In the genomic region with DNA sequence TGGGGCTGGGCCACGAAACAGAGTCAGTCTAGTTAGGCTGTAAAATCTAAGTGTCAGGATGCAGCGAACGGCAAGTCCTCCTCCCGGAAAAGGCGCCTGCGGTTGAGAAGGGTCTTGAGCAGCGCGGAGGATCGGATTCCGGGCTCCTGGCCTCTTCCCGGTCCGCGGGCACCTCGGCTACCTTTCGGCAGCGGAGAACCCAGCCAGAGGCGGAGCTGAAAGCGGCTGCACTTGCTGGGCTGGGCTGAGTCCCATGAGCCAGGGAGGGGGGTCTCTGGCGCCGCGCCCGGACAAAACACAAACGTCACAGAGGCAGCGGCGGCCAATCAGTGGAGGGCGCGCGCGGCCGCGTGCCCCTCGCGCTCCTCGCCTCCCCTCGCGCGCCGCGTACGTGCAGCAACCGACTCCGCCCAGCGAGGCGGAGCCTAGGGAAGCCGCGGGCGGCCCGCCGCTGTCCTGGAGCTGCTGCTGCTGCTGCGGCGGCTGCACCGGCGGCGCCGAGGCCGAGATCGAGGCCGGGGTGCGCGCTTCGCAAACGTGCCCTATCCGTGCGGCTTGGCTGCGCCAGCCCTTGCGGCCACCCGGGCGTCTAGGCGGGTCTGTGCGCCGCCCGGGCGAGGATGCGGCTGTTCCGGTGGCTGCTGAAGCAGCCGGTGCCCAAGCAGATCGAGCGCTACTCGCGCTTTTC, we compare ENCODE assay signal across 8 cellular contexts. TPM values are rescaled to one million over a fixed set of nuclear protein-coding genes. Genes with fewer than 3 reads are reported as not detected.
DNase-seq lines count a peak whose midpoint lies in the region; ATAC-seq and TF ChIP-seq lines count a peak whose summit lies in the region.

PDK3 (plus strand) TSS at position 451 of the 688 bp plus-strand sequence; CDS start at position 621, 170 bp downstream.

- peak within 1 kb of the TSS; percentile 93 to 94 (median 93) for H3K27ac Mint-ChIP-seq in CD4-positive, CD25-positive, alpha-beta regulatory T cell
- H3K27ac Mint-ChIP-seq in activated CD4-positive, alpha-beta memory T cell treated with anti-CD3 and anti-CD28 coated beads for 36 hours, result peak within 1 kb of the TSS; percentile 85

- H3K27me3 ChIP-seq in CD4-positive, CD25-positive, alpha-beta regulatory T cell (ENCODE audit: control insufficient read depth, insufficient read depth, low read length), result no peaks in the 10 kb centered on the region
- H3K27me3 ChIP-seq in dorsolateral prefrontal cortex (peaks cover 0 to 26% (median 0%) of the 10 kb centered on the region in 45 donors), lower lobe of right lung (ENCODE audit: low read depth) (no peaks in the 10 kb centered on the region)

- no peaks in the 10 kb centered on the region for H3K36me3 ChIP-seq in CD4-positive, CD25-positive, alpha-beta regulatory T cell (ENCODE audit: control insufficient read depth, insufficient read depth, low read length)
- no peaks in the 10 kb centered on the region for H3K36me3 ChIP-seq in lower lobe of right lung

- H3K27me3 Mint-ChIP-seq in CD4-positive, CD25-positive, alpha-beta regulatory T cell, result no peaks in the 10 kb centered on the region
- no peaks in the 10 kb centered on the region for H3K27me3 Mint-ChIP-seq in activated CD4-positive, alpha-beta memory T cell treated with anti-CD3 and anti-CD28 coated beads for 36 hours

- H3K9me3 ChIP-seq in CD4-positive, CD25-positive, alpha-beta regulatory T cell (ENCODE audit: control insufficient read depth in 2 of 2, low read length in 2 of 2), result no peaks in the 10 kb centered on the region
- H3K9me3 ChIP-seq in lower lobe of right lung, result no peaks in the 10 kb centered on the region

- H3K4me3 Mint-ChIP-seq in CD4-positive, CD25-positive, alpha-beta regulatory T cell, result peak within 1 kb of the TSS; percentile 86 to 90 (median 87)
- H3K4me3 Mint-ChIP-seq in activated CD4-positive, alpha-beta memory T cell treated with anti-CD3 and anti-CD28 coated beads for 36 hours, result peak within 1 kb of the TSS; percentile 75

- H3K4me1 ChIP-seq in CD4-positive, CD25-positive, alpha-beta regulatory T cell (ENCODE audit: control insufficient read depth, insufficient read depth, low read length, poor library complexity, severe bottlenecking), result peaks cover 23% of the 10 kb centered on the region
- H3K4me1 ChIP-seq in lower lobe of right lung, result peaks cover 6% of the 10 kb centered on the region

- no peaks in the 10 kb centered on the region for H3K9me3 Mint-ChIP-seq in CD4-positive, CD25-positive, alpha-beta regulatory T cell
- no peaks in the 10 kb centered on the region for H3K9me3 Mint-ChIP-seq in activated CD4-positive, alpha-beta memory T cell treated with anti-CD3 and anti-CD28 coated beads for 36 hours

- DNase-seq in CD4-positive, CD25-positive, alpha-beta regulatory T cell, result peak; percentile 83 to 91 (median 90)
- peak; percentile 95 for DNase-seq in NCI-H82 (lab: John Stamatoyannopoulos, UW)
- DNase-seq in activated CD4-positive, alpha-beta memory T cell treated with anti-CD3 and anti-CD28 coated beads for 36 hours, result peak; percentile 89
- DNase-seq in dorsolateral prefrontal cortex, result peak; percentile 77 to 90 (median 85)
- DNase-seq in lower lobe of right lung, result peak; percentile 92
- DNase-seq in stimulated activated CD4-positive, alpha-beta T cell treated with anti-CD3 and anti-CD28 coated beads, TNF-alpha, amount 100 ng/mL, for 1 hour (ENCODE audit: low read depth in 3 of 3, low spot score in 1 of 3), result peak; percentile 67 to 76 (median 72)

- ATAC-seq in CD4-positive, CD25-positive, alpha-beta regulatory T cell (ENCODE audit: low read depth in 2 of 2), result peak; percentile 95
- ATAC-seq in GM19452 (IDR thresholded peaks at IDR 0.05; ENCODE audit: unreplicated experiment) (peak; percentile 96), HG03575 (IDR thresholded peaks at IDR 0.05; ENCODE audit: extremely low read depth, insufficient number of reproducible peaks, low FRiP score, unreplicated experiment) (peak; percentile 59), lower lobe of right lung (peak; percentile 99 to 100)

- intact Hi-C loops in activated CD4-positive, alpha-beta memory T cell treated with anti-CD3 and anti-CD28 coated beads for 36 hours (cut with micrococcal nuclease), result loop anchor here (1.0 to 5.0 kb wide), 4 partner anchors 8 to 47 kb away; no protein-coding TSS in a partner anchor
- intact Hi-C loops in dorsolateral prefrontal cortex (cut with DNase I) (no loop called here), lower lobe of right lung (cut with DNase I) (no loop called here)

- CTCF ChIA-PET in activated CD4-positive, alpha-beta memory T cell treated with anti-CD3 and anti-CD28 coated beads for 36 hours (lab: Charles Lee), result interaction anchor here (0.6 to 2.5 kb wide), 5 partner anchors 23 to 354 kb away, joined by 3 to 19 read pairs (median 3); no protein-coding TSS in a partner anchor

- peak within 1 kb of the TSS; percentile 81 for H3K4me3 ChIP-seq in CD4-positive, CD25-positive, alpha-beta regulatory T cell (ENCODE audit: low read depth, low read length)
- H3K4me3 ChIP-seq in dorsolateral prefrontal cortex, result peak within 1 kb of the TSS; percentile 45 to 82 (median 72)
- peak within 1 kb of the TSS; percentile 68 for H3K4me3 ChIP-seq in lower lobe of right lung

- H3K27ac ChIP-seq in CD4-positive, CD25-positive, alpha-beta regulatory T cell (ENCODE audit: insufficient read depth, low read length, poor library complexity, severe bottlenecking), result peak within 1 kb of the TSS; percentile 86
- H3K27ac ChIP-seq in dorsolateral prefrontal cortex (peak within 1 kb of the TSS in 53 of 59 donors; percentile 23 to 90 (median 69)), lower lobe of right lung (peak within 1 kb of the TSS; percentile 82)

- peak in 10 of 56 donors; percentile 7 to 28 (median 14) for TF ChIP-seq CTCF in dorsolateral prefrontal cortex (IDR thresholded peaks at IDR 0.05 in 54 of 56, conservative IDR thresholded peaks at IDR 0.05 in 2 of 56; ENCODE audit: low read depth in 1 of 56, partially characterized antibody in 56 of 56)
- no peak for TF ChIP-seq CTCF in lower lobe of right lung (IDR thresholded peaks at IDR 0.05)

- H3K4me1 Mint-ChIP-seq in CD4-positive, CD25-positive, alpha-beta regulatory T cell, result peaks cover 0 to 40% (median 20%) of the 10 kb centered on the region in 4 donors
- H3K4me1 Mint-ChIP-seq in activated CD4-positive, alpha-beta memory T cell treated with anti-CD3 and anti-CD28 coated beads for 36 hours (ENCODE audit: low read depth), result peaks cover 35% of the 10 kb centered on the region

- POLR2A ChIA-PET in activated CD4-positive, alpha-beta memory T cell treated with anti-CD3 and anti-CD28 coated beads for 36 hours (lab: Charles Lee), result interaction anchor here (0.8 to 3.2 kb wide), 3 partner anchors 14 to 48 kb away, joined by 3 to 27 read pairs (median 3); no protein-coding TSS in a partner anchor

- no peaks in the 10 kb centered on the region for H3K36me3 Mint-ChIP-seq in CD4-positive, CD25-positive, alpha-beta regulatory T cell
- H3K36me3 Mint-ChIP-seq in activated CD4-positive, alpha-beta memory T cell treated with anti-CD3 and anti-CD28 coated beads for 36 hours, result no peaks in the 10 kb centered on the region

RNA-seq across cellular contexts. Expression of gene PDK3, which starts in this region (rescaled TPM):
- total RNA-seq in CD4-positive, CD25-positive, alpha-beta regulatory T cell, result 11.3 TPM
- 10 to 100 TPM; 29.7 to 33.9 (median 33.4) TPM for polyA plus RNA-seq in CD4-positive, CD25-positive, alpha-beta regulatory T cell
- 10 to 100 TPM; 39.8 to 41.3 TPM for total RNA-seq in activated CD4-positive, alpha-beta memory T cell treated with anti-CD3 and anti-CD28 coated beads for 36 hours
- total RNA-seq in dorsolateral prefrontal cortex (10 to 100 TPM; 17.9 to 81.3 (median 52.4) TPM), lower lobe of right lung (22.3 TPM)

Comparison
In these comparisons a context has a peak if more than half of its experiments do, and no peak if none do; other contexts are left out.
1. Peak in every context shown above with its lines: DNase-seq, ATAC-seq, H3K4me3 ChIP-seq and H3K27ac ChIP-seq.